34 cellular contexts compared by ENCODE assay signal in genomic region chr9:130349398-130349797, GRCh38.
"Had no signal": no experiment of that assay in that cellular context is flagged by ENCODE, and none has a peak within 500 bp of the region (broad histone marks: within the 10 kb centered on the region; RNA-seq: fewer than 3 reads in every experiment).

No MANE protein-coding gene starts in this region.

- DNase-seq: Karpas-422, Kasumi-1, MG63, MM.1S, MV-4-11, NCI-H1048, NCI-H1092, NCI-H1092 treated with DMSO at 0.1 percent for 48 hours, NCI-H1105, NCI-H1105 treated with DMSO at 0.1 percent for 48 hours, NCI-H1417, NCI-H1417 treated with DMSO at 0.1 percent for 48 hours, NCI-H1436, NCI-H1436 treated with DMSO at 0.1 percent for 48 hours, NCI-H146, NCI-H1694, NCI-H1694 treated with DMSO at 0.1 percent for 48 hours, NCI-H187, NCI-H187 treated with DMSO at 0.1 percent for 48 hours, NCI-H1930, NCI-H2029, NCI-H2029 treated with DMSO at 0.1 percent for 48 hours, NCI-H2081, NCI-H2081 treated with DMSO at 0.1 percent for 48 hours, NCI-H2107, NCI-H2171, NCI-H2171 treated with DMSO at 0.1 percent for 48 hours, NCI-H2227 treated with DMSO at 0.1 percent for 48 hours, NCI-H226, NCI-H345, NCI-H446, NCI-H446 treated with DMSO at 0.1 percent for 48 hours, NCI-H510A, NCI-H510A treated with DMSO at 0.1 percent for 48 hours had no signal

- H3K27me3 ChIP-seq: MG63 had no signal

- H3K9me3 ChIP-seq: MG63 had no signal

- H3K36me3 ChIP-seq: MG63 had no signal

- H3K4me3 ChIP-seq: MG63 had no signal
